Comparison of ENCODE assay signal across 8 cellular contexts in the genomic region with DNA sequence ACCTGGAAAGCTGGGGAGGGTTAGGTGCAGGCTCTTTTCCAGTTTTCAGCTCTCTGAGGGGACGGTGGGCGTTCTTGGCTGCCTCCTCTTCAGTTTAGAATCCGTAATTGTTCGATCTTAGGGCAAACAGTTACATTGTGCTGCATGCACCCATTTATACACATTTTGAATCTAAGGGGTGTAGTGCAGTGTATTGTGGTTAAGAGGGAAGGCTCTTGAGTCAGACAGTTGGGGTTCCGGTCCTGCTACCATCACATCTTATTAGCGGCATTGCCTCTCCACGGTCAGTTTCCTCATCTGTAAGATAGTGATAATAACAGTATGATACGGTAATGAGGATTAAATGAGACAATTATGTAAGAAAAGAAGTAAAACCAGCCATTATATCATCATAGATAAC. TPM values are rescaled to one million over a fixed set of nuclear protein-coding genes. Genes with fewer than 3 reads are reported as not detected.
DNase-seq lines count a peak whose midpoint lies in the region; ATAC-seq and TF ChIP-seq lines count a peak whose summit lies in the region.

No MANE protein-coding gene starts in this region.

- H3K27ac ChIP-seq in Peyer's patch (peak overlapping the region in 2 of 4 donors; percentile 53 to 76), trophoblast cell (ENCODE audit: low read depth, low read length) (no peak overlapping the region)

- H2AK5ac ChIP-seq in trophoblast cell (ENCODE audit: low read length), result no peak overlapping the region

- H4K8ac ChIP-seq in trophoblast cell (ENCODE audit: low read depth, low read length), result peak overlapping the region; percentile 61

- H3K79me2 ChIP-seq in trophoblast cell (ENCODE audit: control insufficient read depth, insufficient read depth, low read length, poor library complexity), result peaks cover 6% of the 10 kb centered on the region

- H3K27me3 ChIP-seq in Peyer's patch (no peaks in the 10 kb centered on the region), trophoblast cell (ENCODE audit: insufficient read depth, low read length) (no peaks in the 10 kb centered on the region)

- peak overlapping the region; percentile 24 for H4K12ac ChIP-seq in trophoblast cell (ENCODE audit: low read depth, low read length)

- H3K4me3 ChIP-seq in GM12864 (ENCODE audit: low read depth, low read length) (peak overlapping the region; percentile 78), Peyer's patch (peak overlapping the region; percentile 71 to 83 (median 78)), epithelial cell of esophagus (ENCODE audit: low read length) (peak overlapping the region; percentile 99), trophoblast cell (ENCODE audit: low read depth, low read length) (peak overlapping the region; percentile 87)

- no peak overlapping the region for H3K9ac ChIP-seq in trophoblast cell (ENCODE audit: low read length)

- H3K79me1 ChIP-seq in trophoblast cell (ENCODE audit: low read length), result peaks cover 3% of the 10 kb centered on the region

- H3K4me2 ChIP-seq in trophoblast cell (ENCODE audit: low read length), result peak overlapping the region; percentile 64

- H3K4ac ChIP-seq in trophoblast cell (ENCODE audit: low read depth, low read length), result peak overlapping the region; percentile 71

- peaks cover 0 to 25% (median 0%) of the 10 kb centered on the region in 3 donors for H3K36me3 ChIP-seq in Peyer's patch
- H3K36me3 ChIP-seq in trophoblast cell (ENCODE audit: control insufficient read depth in 1 of 2, insufficient read depth in 2 of 2, low read length in 2 of 2), result peaks cover 8 to 22% of the 10 kb centered on the region in 2 experiments

- H2BK12ac ChIP-seq in trophoblast cell (ENCODE audit: low read length), result no peak overlapping the region

- TF ChIP-seq CTCF in GM12864 (IDR thresholded peaks at IDR 0.05; ENCODE audit: low read depth, low read length, missing control alignments), result no peak
- no peak for TF ChIP-seq CTCF in Peyer's patch (IDR thresholded peaks at IDR 0.05)
- TF ChIP-seq CTCF in epithelial cell of esophagus (IDR thresholded peaks at IDR 0.05; ENCODE audit: insufficient read depth, low read depth, low read length, missing control alignments), result no peak

- peaks cover 0 to 23% (median 3%) of the 10 kb centered on the region in 4 donors for H3K4me1 ChIP-seq in Peyer's patch
- H3K4me1 ChIP-seq in trophoblast cell (ENCODE audit: control insufficient read depth in 1 of 2, insufficient read depth in 2 of 2, low read length in 2 of 2), result peaks cover 8 to 13% of the 10 kb centered on the region in 2 experiments

- H3K9me3 ChIP-seq in Peyer's patch, result no peaks in the 10 kb centered on the region
- H3K9me3 ChIP-seq in trophoblast cell (ENCODE audit: insufficient read depth, low read depth, low read length), result no peaks in the 10 kb centered on the region

- H3K14ac ChIP-seq in trophoblast cell (ENCODE audit: low read length), result no peak overlapping the region

- H3K23ac ChIP-seq in trophoblast cell (ENCODE audit: low read length), result no peak overlapping the region

- H2AFZ ChIP-seq in trophoblast cell (ENCODE audit: insufficient read depth, low read length, poor library complexity), result peak overlapping the region; percentile 72

- H2BK5ac ChIP-seq in trophoblast cell (ENCODE audit: low read depth, low read length, poor library complexity), result no peak overlapping the region

- no peak for ATAC-seq in GM18511 (IDR thresholded peaks at IDR 0.05; ENCODE audit: unreplicated experiment)

- WGBS in trophoblast cell (ENCODE audit: extremely low coverage, insufficient coverage, insufficient read length), result no CpG with 5 or more reads among the region's 8 CpGs

- DNase-seq in GM12864 (ENCODE audit: low read depth) (no peak), Peyer's patch (no peak), epithelial cell of esophagus (ENCODE audit: low read depth) (no peak), trophoblast cell (no peak), NCI-H2029 treated with DMSO at 0.1 percent for 48 hours (lab: John Stamatoyannopoulos, UW) (no peak), HuH-7 (ENCODE audit: low spot score) (no peak), GF-D8 (lab: John Stamatoyannopoulos, UW) (no peak)

- H4K91ac ChIP-seq in trophoblast cell (ENCODE audit: low read depth, low read length), result peak overlapping the region; percentile 23

- H2BK120ac ChIP-seq in trophoblast cell (ENCODE audit: insufficient read depth, low read length, poor library complexity), result no peak overlapping the region

- no peak for TF ChIP-seq POLR2A in Peyer's patch (IDR thresholded peaks at IDR 0.05)

- H3K18ac ChIP-seq in trophoblast cell (ENCODE audit: low read length), result no peak overlapping the region

RNA-seq across cellular contexts. Expression of gene EXOSC2, which starts 0.6 kb away (rescaled TPM):
- total RNA-seq in Peyer's patch, result 10 to 100 TPM; 19.1 to 33.8 (median 20.8) TPM
- polyA plus RNA-seq in trophoblast cell (2013), result 9.5 and 9.8 TPM in 2 replicates

RNA-seq across cellular contexts. Expression of gene PRDM12, which starts 29.8 kb away (rescaled TPM):
- 1 to 10 TPM in 1 of 4 donors, not detected in 3; 1.8 TPM for total RNA-seq in Peyer's patch
- polyA plus RNA-seq in trophoblast cell (2013), result 0.01 TPM in 1 of 2 replicates, not detected in the other
